Comparison of ENCODE assay signal across 15 cellular contexts in genomic region chr13:40996433-40997095, GRCh38. TPM values are rescaled to one million over a fixed set of nuclear protein-coding genes. Genes with fewer than 3 reads are reported as not detected.
DNase-seq lines count a peak whose midpoint lies in the region; ATAC-seq and TF ChIP-seq lines count a peak whose summit lies in the region.
"Had no signal": no experiment of that assay in that cellular context is flagged by ENCODE, and none has a peak within 500 bp of the region (broad histone marks: within the 10 kb centered on the region; RNA-seq: fewer than 3 reads in every experiment).

No MANE protein-coding gene starts in this region.

- peak overlapping the region; percentile 43 for H3K4me3 Mint-ChIP-seq in activated naive CD4-positive, alpha-beta T cell treated with anti-CD3 and anti-CD28 coated beads, Interleukin-2, amount 50 U/mL, for 24 hours
- no peak overlapping the region for H3K4me3 Mint-ChIP-seq in central memory CD8-positive, alpha-beta T cell

- H3K27me3 Mint-ChIP-seq in activated naive CD4-positive, alpha-beta T cell treated with anti-CD3 and anti-CD28 coated beads, Interleukin-2, amount 50 U/mL, for 24 hours, result no peaks in the 10 kb centered on the region
- H3K27me3 Mint-ChIP-seq in central memory CD8-positive, alpha-beta T cell, result no peaks in the 10 kb centered on the region

- TF ChIP-seq EP300 in suprapubic skin (IDR thresholded peaks at IDR 0.05), result no peak

- H3K4me1 ChIP-seq in RWPE2 (ENCODE audit: insufficient read depth, poor library complexity, severe bottlenecking) (peaks cover 30% of the 10 kb centered on the region), suprapubic skin (peaks cover 54% of the 10 kb centered on the region)

- H3K4me1 Mint-ChIP-seq in activated naive CD4-positive, alpha-beta T cell treated with anti-CD3 and anti-CD28 coated beads, Interleukin-2, amount 50 U/mL, for 24 hours, result peaks cover 89% of the 10 kb centered on the region
- peaks cover 66% of the 10 kb centered on the region for H3K4me1 Mint-ChIP-seq in central memory CD8-positive, alpha-beta T cell

- H3K9me3 ChIP-seq in RWPE2 (ENCODE audit: severe bottlenecking) (no peaks in the 10 kb centered on the region), suprapubic skin (no peaks in the 10 kb centered on the region)
- H3K9me3 ChIP-seq: testis had no signal

- 89% methylated on average over 5 of the region's 5 CpGs for WGBS in suprapubic skin

- no peak for ATAC-seq in RWPE2 (ENCODE audit: low read depth)
- no peak for ATAC-seq in central memory CD8-positive, alpha-beta T cell (replicated peaks; ENCODE audit: extremely low read depth, poor library complexity, severe bottlenecking)

- H3K27ac ChIP-seq in RWPE2 (ENCODE audit: poor library complexity, severe bottlenecking), result peak overlapping the region; percentile 6
- H3K27ac ChIP-seq in suprapubic skin, result peak overlapping the region; percentile 18
- H3K27ac ChIP-seq: testis had no signal

- no peaks in the 10 kb centered on the region for H3K9me3 Mint-ChIP-seq in activated naive CD4-positive, alpha-beta T cell treated with anti-CD3 and anti-CD28 coated beads, Interleukin-2, amount 50 U/mL, for 24 hours
- H3K9me3 Mint-ChIP-seq in central memory CD8-positive, alpha-beta T cell, result no peaks in the 10 kb centered on the region

- peak overlapping the region; percentile 69 for H3K27ac Mint-ChIP-seq in activated naive CD4-positive, alpha-beta T cell treated with anti-CD3 and anti-CD28 coated beads, Interleukin-2, amount 50 U/mL, for 24 hours
- H3K27ac Mint-ChIP-seq in central memory CD8-positive, alpha-beta T cell (ENCODE audit: low read depth), result peak overlapping the region; percentile 91

- no peak for TF ChIP-seq POLR2A in suprapubic skin (IDR thresholded peaks at IDR 0.05)

- TF ChIP-seq CTCF in RWPE2 (IDR thresholded peaks at IDR 0.05; ENCODE audit: poor library complexity, severe bottlenecking), result no peak
- TF ChIP-seq CTCF in suprapubic skin (IDR thresholded peaks at IDR 0.05), result no peak

- no peak overlapping the region for H3K4me3 ChIP-seq in RWPE2 (ENCODE audit: severe bottlenecking)
- no peak overlapping the region for H3K4me3 ChIP-seq in suprapubic skin
- H3K4me3 ChIP-seq: testis had no signal

- H3K27me3 ChIP-seq in RWPE2 (ENCODE audit: insufficient read depth, poor library complexity, severe bottlenecking) (no peaks in the 10 kb centered on the region), suprapubic skin (no peaks in the 10 kb centered on the region)
- H3K27me3 ChIP-seq: testis had no signal

- no peak for DNase-seq in activated naive CD4-positive, alpha-beta T cell (lab: John Stamatoyannopoulos, UW)
- DNase-seq in RWPE2 (ENCODE audit: low spot score), result no peak
- DNase-seq in central memory CD8-positive, alpha-beta T cell (ENCODE audit: low spot score in 2 of 2), result no peak
- no peak for DNase-seq in suprapubic skin (ENCODE audit: low spot score in 2 of 2)
- DNase-seq in NCI-H69 (lab: John Stamatoyannopoulos, UW), result no peak
- DNase-seq in NK-92 (lab: John Stamatoyannopoulos, UW; ENCODE audit: unreplicated experiment), result no peak
- no peak for DNase-seq in HT-29 (ENCODE audit: low spot score)
- DNase-seq: aorta; effector CD8-positive, alpha-beta T cell; head of caudate nucleus; mammary epithelial cell; NCI-H2029; RPMI8226; testis had no signal

- H3K36me3 ChIP-seq in RWPE2 (ENCODE audit: low read depth) (peaks cover 26% of the 10 kb centered on the region), suprapubic skin (peaks cover 6% of the 10 kb centered on the region)

- H3K36me3 Mint-ChIP-seq in activated naive CD4-positive, alpha-beta T cell treated with anti-CD3 and anti-CD28 coated beads, Interleukin-2, amount 50 U/mL, for 24 hours, result peaks cover 16% of the 10 kb centered on the region
- H3K36me3 Mint-ChIP-seq in central memory CD8-positive, alpha-beta T cell (ENCODE audit: insufficient read depth), result peaks cover 10% of the 10 kb centered on the region

RNA-seq across cellular contexts. Expression of gene ELF1, which starts 22.6 kb away (rescaled TPM):
- total RNA-seq in suprapubic skin, result 100 to 1,000 TPM in 3 of 4 donors, 10 to 100 TPM in 1; 81.7 to 123 (median 111) TPM
- total RNA-seq in HT-29 (2014; rRNA removed; shearing (Covaris generic)), result 41.9 and 46.5 TPM in 2 replicates
